ENCODE assay signal across 1 cellular context in genomic region chr5:532521-533242, GRCh38.
A peak's percentile ranks its signal among the peaks of the same experiment; 100 is the strongest.
TF ChIP-seq lines count a peak whose summit lies in the region.

No MANE protein-coding gene starts in this region.

TF ChIP-seq in HepG2, 621 proteins besides CTCF, POLR2A, EP300 and RAD21 (continued from another document and continues in another):
- TF ChIP-seq ZNF710 (CRISPR knock-in tag; IDR thresholded peaks at IDR 0.05; ENCODE audit: borderline replicate concordance), result no peak
- TF ChIP-seq ZSCAN22 (CRISPR knock-in tag; IDR thresholded peaks at IDR 0.05), result no peak
- TF ChIP-seq ZNF44 (CRISPR knock-in tag; IDR thresholded peaks at IDR 0.05), result no peak
- no peak for TF ChIP-seq HMGA1 (CRISPR knock-in tag; conservative IDR thresholded peaks at IDR 0.05)
- TF ChIP-seq MAFG (CRISPR knock-in tag; IDR thresholded peaks at IDR 0.05), result no peak
- TF ChIP-seq ZNF292 (CRISPR knock-in tag; IDR thresholded peaks at IDR 0.05; ENCODE audit: borderline replicate concordance, low read depth), result peak; percentile 88
- no peak for TF ChIP-seq TERF1 (CRISPR knock-in tag; IDR thresholded peaks at IDR 0.05)
- no peak for TF ChIP-seq ZNF781 (CRISPR knock-in tag; IDR thresholded peaks at IDR 0.05; ENCODE audit: borderline replicate concordance, not compliant biosample characterization)
- TF ChIP-seq ZBTB40 (IDR thresholded peaks at IDR 0.05), result no peak
- TF ChIP-seq ZBTB40 (CRISPR knock-in tag; IDR thresholded peaks at IDR 0.05), result no peak
- no peak for TF ChIP-seq HMGXB4 (CRISPR knock-in tag; IDR thresholded peaks at IDR 0.05; ENCODE audit: borderline replicate concordance in 1 of 2, low read depth in 1 of 2)
- TF ChIP-seq TAF1 (CRISPR knock-in tag; IDR thresholded peaks at IDR 0.05), result no peak
- no peak for TF ChIP-seq XBP1 (CRISPR knock-in tag; IDR thresholded peaks at IDR 0.05)
- no peak for TF ChIP-seq ZNF713 (CRISPR knock-in tag; IDR thresholded peaks at IDR 0.05)
- TF ChIP-seq SP140L (CRISPR knock-in tag; IDR thresholded peaks at IDR 0.05; ENCODE audit: borderline replicate concordance), result no peak
- TF ChIP-seq BORCS8-MEF2B (CRISPR knock-in tag; IDR thresholded peaks at IDR 0.05), result no peak
- TF ChIP-seq SKIL (CRISPR knock-in tag; IDR thresholded peaks at IDR 0.05; ENCODE audit: borderline replicate concordance), result no peak
- TF ChIP-seq ZNF329 (CRISPR knock-in tag; IDR thresholded peaks at IDR 0.05; ENCODE audit: low read depth), result no peak
- peak; percentile 73 for TF ChIP-seq TFAP4 (IDR thresholded peaks at IDR 0.05; ENCODE audit: borderline replicate concordance, low read depth)
- no peak for TF ChIP-seq ZSCAN30 (CRISPR knock-in tag; IDR thresholded peaks at IDR 0.05)
- TF ChIP-seq ZNF296 (CRISPR knock-in tag; conservative IDR thresholded peaks at IDR 0.05), result no peak
- TF ChIP-seq SRSF1 (optimal IDR thresholded peaks at IDR 0.05; ENCODE audit: low read depth, low read length), result peak; percentile 67
- no peak for TF ChIP-seq ZNF589 (CRISPR knock-in tag; conservative IDR thresholded peaks at IDR 0.05)
- TF ChIP-seq PTBP1 (IDR thresholded peaks at IDR 0.05; ENCODE audit: low read depth, low read length, poor library complexity, severe bottlenecking), result no peak
- TF ChIP-seq SIX1 (CRISPR knock-in tag; IDR thresholded peaks at IDR 0.05; ENCODE audit: borderline replicate concordance), result no peak
- TF ChIP-seq NKX3-1 (CRISPR knock-in tag; IDR thresholded peaks at IDR 0.05), result no peak
- no peak for TF ChIP-seq ZNF160 (CRISPR knock-in tag; IDR thresholded peaks at IDR 0.05)
- no peak for TF ChIP-seq AGO2 (optimal IDR thresholded peaks at IDR 0.05; ENCODE audit: low read depth, low read length)
- TF ChIP-seq ZNF614 (CRISPR knock-in tag; IDR thresholded peaks at IDR 0.05; ENCODE audit: borderline replicate concordance), result no peak
- no peak for TF ChIP-seq HNRNPLL (IDR thresholded peaks at IDR 0.05; ENCODE audit: low read depth, low read length, poor library complexity, severe bottlenecking)
- no peak for TF ChIP-seq ZNF281 (CRISPR knock-in tag; IDR thresholded peaks at IDR 0.05; ENCODE audit: borderline replicate concordance)
- peak; percentile 66 for TF ChIP-seq HNF4A (CRISPR knock-in tag; IDR thresholded peaks at IDR 0.05)
- TF ChIP-seq ZNF225 (CRISPR knock-in tag; IDR thresholded peaks at IDR 0.05), result no peak
- TF ChIP-seq ZMYM2 (CRISPR knock-in tag; IDR thresholded peaks at IDR 0.05), result no peak; the same call in 1 of the 2 replicates
- no peak for TF ChIP-seq STAG1 (CRISPR knock-in tag; IDR thresholded peaks at IDR 0.05)
- TF ChIP-seq CC2D1A (CRISPR knock-in tag; IDR thresholded peaks at IDR 0.05), result no peak
- TF ChIP-seq NRL (CRISPR knock-in tag; IDR thresholded peaks at IDR 0.05; ENCODE audit: borderline replicate concordance), result 0 out of 2 replicates have a peak, but pooled peaks have one; percentile 33
- no peak for TF ChIP-seq ZNF629 (CRISPR knock-in tag; conservative IDR thresholded peaks at IDR 0.05)
- TF ChIP-seq PHF20 (CRISPR knock-in tag; IDR thresholded peaks at IDR 0.05), result no peak
- TF ChIP-seq ZBTB3 (CRISPR knock-in tag; IDR thresholded peaks at IDR 0.05; ENCODE audit: borderline replicate concordance, low read depth), result no peak
